In genomic region chr6:155397172-155397705, GRCh38 we compare ENCODE assay signal across 1 cellular context.
TF ChIP-seq lines count a peak whose summit lies in the region.

No MANE protein-coding gene starts in this region.

TF ChIP-seq in HepG2, 621 proteins besides CTCF, POLR2A, EP300 and RAD21 (continued from another document and continues in another):
- TF ChIP-seq, protein P1, sequence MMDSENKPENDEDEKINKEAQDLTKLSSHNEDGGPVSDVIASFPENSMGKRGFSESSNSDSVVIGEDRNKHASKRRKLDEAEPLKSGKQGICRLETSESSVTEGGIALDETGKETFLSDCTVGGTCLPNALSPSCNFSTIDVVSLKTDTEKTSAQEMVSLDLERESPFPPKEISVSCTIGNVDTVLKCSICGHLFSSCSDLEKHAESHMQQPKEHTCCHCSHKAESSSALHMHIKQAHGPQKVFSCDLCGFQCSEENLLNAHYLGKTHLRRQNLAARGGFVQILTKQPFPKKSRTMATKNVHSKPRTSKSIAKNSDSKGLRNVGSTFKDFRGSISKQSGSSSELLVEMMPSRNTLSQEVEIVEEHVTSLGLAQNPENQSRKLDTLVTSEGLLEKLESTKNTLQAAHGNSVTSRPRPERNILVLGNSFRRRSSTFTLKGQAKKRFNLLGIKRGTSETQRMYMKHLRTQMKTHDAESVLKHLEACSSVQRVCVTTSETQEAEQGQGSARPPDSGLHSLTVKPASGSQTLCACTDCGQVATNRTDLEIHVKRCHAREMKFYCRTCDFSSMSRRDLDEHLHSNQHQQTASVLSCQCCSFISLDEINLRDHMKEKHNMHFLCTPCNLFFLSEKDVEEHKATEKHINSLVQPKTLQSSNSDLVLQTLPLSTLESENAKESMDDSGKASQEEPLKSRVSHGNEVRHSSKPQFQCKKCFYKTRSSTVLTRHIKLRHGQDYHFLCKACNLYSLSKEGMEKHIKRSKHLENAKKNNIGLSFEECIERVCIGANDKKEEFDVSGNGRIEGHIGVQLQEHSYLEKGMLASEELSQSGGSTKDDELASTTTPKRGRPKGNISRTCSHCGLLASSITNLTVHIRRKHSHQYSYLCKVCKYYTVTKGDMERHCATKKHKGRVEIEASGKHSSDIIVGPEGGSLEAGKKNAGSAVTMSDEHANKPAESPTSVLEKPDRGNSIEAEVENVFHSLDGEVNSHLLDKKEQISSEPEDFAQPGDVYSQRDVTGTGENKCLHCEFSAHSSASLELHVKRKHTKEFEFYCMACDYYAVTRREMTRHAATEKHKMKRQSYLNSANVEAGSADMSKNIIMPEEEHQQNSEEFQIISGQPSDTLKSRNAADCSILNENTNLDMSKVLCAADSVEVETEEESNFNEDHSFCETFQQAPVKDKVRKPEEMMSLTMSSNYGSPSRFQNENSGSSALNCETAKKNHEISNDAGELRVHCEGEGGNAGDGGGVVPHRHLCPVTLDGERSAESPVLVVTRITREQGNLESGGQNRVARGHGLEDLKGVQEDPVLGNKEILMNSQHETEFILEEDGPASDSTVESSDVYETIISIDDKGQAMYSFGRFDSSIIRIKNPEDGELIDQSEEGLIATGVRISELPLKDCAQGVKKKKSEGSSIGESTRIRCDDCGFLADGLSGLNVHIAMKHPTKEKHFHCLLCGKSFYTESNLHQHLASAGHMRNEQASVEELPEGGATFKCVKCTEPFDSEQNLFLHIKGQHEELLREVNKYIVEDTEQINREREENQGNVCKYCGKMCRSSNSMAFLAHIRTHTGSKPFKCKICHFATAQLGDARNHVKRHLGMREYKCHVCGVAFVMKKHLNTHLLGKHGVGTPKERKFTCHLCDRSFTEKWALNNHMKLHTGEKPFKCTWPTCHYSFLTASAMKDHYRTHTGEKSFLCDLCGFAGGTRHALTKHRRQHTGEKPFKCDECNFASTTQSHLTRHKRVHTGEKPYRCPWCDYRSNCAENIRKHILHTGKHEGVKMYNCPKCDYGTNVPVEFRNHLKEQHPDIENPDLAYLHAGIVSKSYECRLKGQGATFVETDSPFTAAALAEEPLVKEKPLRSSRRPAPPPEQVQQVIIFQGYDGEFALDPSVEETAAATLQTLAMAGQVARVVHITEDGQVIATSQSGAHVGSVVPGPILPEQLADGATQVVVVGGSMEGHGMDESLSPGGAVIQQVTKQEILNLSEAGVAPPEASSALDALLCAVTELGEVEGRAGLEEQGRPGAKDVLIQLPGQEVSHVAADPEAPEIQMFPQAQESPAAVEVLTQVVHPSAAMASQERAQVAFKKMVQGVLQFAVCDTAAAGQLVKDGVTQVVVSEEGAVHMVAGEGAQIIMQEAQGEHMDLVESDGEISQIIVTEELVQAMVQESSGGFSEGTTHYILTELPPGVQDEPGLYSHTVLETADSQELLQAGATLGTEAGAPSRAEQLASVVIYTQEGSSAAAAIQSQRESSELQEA (CRISPR knock-in tag; IDR thresholded peaks at IDR 0.05; ENCODE audit: not compliant biosample characterization): no peak
- no peak for TF ChIP-seq ZNF496 (CRISPR knock-in tag; IDR thresholded peaks at IDR 0.05; ENCODE audit: insufficient replicate concordance)
- TF ChIP-seq PHF21A (CRISPR knock-in tag; IDR thresholded peaks at IDR 0.05): no peak
- TF ChIP-seq NCOA5 (CRISPR knock-in tag; IDR thresholded peaks at IDR 0.05): no peak
- TF ChIP-seq FOXK1 (CRISPR knock-in tag; IDR thresholded peaks at IDR 0.05; ENCODE audit: borderline replicate concordance, low read depth): 0 out of 2 replicates have a peak, but pooled peaks have one; percentile 18
- no peak for TF ChIP-seq ZSCAN12 (CRISPR knock-in tag; IDR thresholded peaks at IDR 0.05)
- TF ChIP-seq ZBTB4 (CRISPR knock-in tag; IDR thresholded peaks at IDR 0.05; ENCODE audit: borderline replicate concordance): no peak
- TF ChIP-seq ZNF512 (CRISPR knock-in tag; IDR thresholded peaks at IDR 0.05): peak; percentile 86
- TF ChIP-seq CBX1 (IDR thresholded peaks at IDR 0.05; ENCODE audit: low read depth): no peak
- no peak for TF ChIP-seq ZNF256 (CRISPR knock-in tag; conservative IDR thresholded peaks at IDR 0.05)
- no peak for TF ChIP-seq MYC (CRISPR knock-in tag; IDR thresholded peaks at IDR 0.05; ENCODE audit: borderline replicate concordance)
- no peak for TF ChIP-seq ZNF230 (CRISPR knock-in tag; IDR thresholded peaks at IDR 0.05)
- TF ChIP-seq ZIK1 (CRISPR knock-in tag; IDR thresholded peaks at IDR 0.05; ENCODE audit: borderline replicate concordance, low read depth): no peak
- TF ChIP-seq ZNF530 (CRISPR knock-in tag; IDR thresholded peaks at IDR 0.05; ENCODE audit: low read depth): no peak
- no peak for TF ChIP-seq ZNF280B (CRISPR knock-in tag; IDR thresholded peaks at IDR 0.05; ENCODE audit: borderline replicate concordance)
- TF ChIP-seq MIXL1 (CRISPR knock-in tag; IDR thresholded peaks at IDR 0.05): 0 out of 2 replicates have a peak, but pooled peaks have one; percentile 8
- TF ChIP-seq, protein P2, sequence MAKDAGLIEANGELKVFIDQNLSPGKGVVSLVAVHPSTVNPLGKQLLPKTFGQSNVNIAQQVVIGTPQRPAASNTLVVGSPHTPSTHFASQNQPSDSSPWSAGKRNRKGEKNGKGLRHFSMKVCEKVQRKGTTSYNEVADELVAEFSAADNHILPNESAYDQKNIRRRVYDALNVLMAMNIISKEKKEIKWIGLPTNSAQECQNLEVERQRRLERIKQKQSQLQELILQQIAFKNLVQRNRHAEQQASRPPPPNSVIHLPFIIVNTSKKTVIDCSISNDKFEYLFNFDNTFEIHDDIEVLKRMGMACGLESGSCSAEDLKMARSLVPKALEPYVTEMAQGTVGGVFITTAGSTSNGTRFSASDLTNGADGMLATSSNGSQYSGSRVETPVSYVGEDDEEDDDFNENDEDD (CRISPR knock-in tag; IDR thresholded peaks at IDR 0.05; ENCODE audit: borderline replicate concordance): no peak
- TF ChIP-seq RARA (CRISPR knock-in tag; IDR thresholded peaks at IDR 0.05): peak; percentile 76
- no peak for TF ChIP-seq GPN1 (CRISPR knock-in tag; IDR thresholded peaks at IDR 0.05; ENCODE audit: borderline replicate concordance)
- TF ChIP-seq MAF1 (CRISPR knock-in tag; IDR thresholded peaks at IDR 0.05; ENCODE audit: borderline replicate concordance): no peak
- no peak for TF ChIP-seq ZNF747 (CRISPR knock-in tag; IDR thresholded peaks at IDR 0.05; ENCODE audit: borderline replicate concordance)
- no peak for TF ChIP-seq ATAD3A (CRISPR knock-in tag; IDR thresholded peaks at IDR 0.05)
- TF ChIP-seq PHF8 (CRISPR knock-in tag; IDR thresholded peaks at IDR 0.05): no peak
- no peak for TF ChIP-seq ZFAT (CRISPR knock-in tag; conservative IDR thresholded peaks at IDR 0.05)
- no peak for TF ChIP-seq ZBTB20 (CRISPR knock-in tag; IDR thresholded peaks at IDR 0.05; ENCODE audit: borderline replicate concordance, low read depth)
- TF ChIP-seq ZUFSP (CRISPR knock-in tag; IDR thresholded peaks at IDR 0.05; ENCODE audit: borderline replicate concordance): no peak
- no peak for TF ChIP-seq ZBTB3 (CRISPR knock-in tag; IDR thresholded peaks at IDR 0.05; ENCODE audit: borderline replicate concordance, low read depth)
- no peak for TF ChIP-seq ZSCAN22 (CRISPR knock-in tag; IDR thresholded peaks at IDR 0.05)
- TF ChIP-seq ZSCAN25 (CRISPR knock-in tag; IDR thresholded peaks at IDR 0.05): no peak
- no peak for TF ChIP-seq ZNF629 (CRISPR knock-in tag; conservative IDR thresholded peaks at IDR 0.05)
- no peak for TF ChIP-seq NFE2L1 (CRISPR knock-in tag; IDR thresholded peaks at IDR 0.05; ENCODE audit: borderline replicate concordance)
- no peak for TF ChIP-seq ZNF33A (CRISPR knock-in tag; IDR thresholded peaks at IDR 0.05; ENCODE audit: borderline replicate concordance)
- peak; percentile 29; the same call in 1 of the 2 replicates for TF ChIP-seq FOXA3 (CRISPR knock-in tag; IDR thresholded peaks at IDR 0.05)
- 0 out of 2 replicates have a peak, but pooled peaks have one; percentile 13 for TF ChIP-seq ZNF614 (CRISPR knock-in tag; IDR thresholded peaks at IDR 0.05; ENCODE audit: borderline replicate concordance)
- TF ChIP-seq, protein P3, sequence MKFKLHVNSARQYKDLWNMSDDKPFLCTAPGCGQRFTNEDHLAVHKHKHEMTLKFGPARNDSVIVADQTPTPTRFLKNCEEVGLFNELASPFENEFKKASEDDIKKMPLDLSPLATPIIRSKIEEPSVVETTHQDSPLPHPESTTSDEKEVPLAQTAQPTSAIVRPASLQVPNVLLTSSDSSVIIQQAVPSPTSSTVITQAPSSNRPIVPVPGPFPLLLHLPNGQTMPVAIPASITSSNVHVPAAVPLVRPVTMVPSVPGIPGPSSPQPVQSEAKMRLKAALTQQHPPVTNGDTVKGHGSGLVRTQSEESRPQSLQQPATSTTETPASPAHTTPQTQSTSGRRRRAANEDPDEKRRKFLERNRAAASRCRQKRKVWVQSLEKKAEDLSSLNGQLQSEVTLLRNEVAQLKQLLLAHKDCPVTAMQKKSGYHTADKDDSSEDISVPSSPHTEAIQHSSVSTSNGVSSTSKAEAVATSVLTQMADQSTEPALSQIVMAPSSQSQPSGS (CRISPR knock-in tag; IDR thresholded peaks at IDR 0.05): no peak; the same call in 1 of the 2 replicates
